11 cellular contexts compared by ENCODE assay signal in genomic region chr12:110223777-110224378, GRCh38. TPM values are rescaled to one million over a fixed set of nuclear protein-coding genes. Genes with fewer than 3 reads are reported as not detected.
DNase-seq lines count a peak whose midpoint lies in the region; ATAC-seq and TF ChIP-seq lines count a peak whose summit lies in the region.
"Had no signal": no experiment of that assay in that cellular context is flagged by ENCODE, and none has a peak within 500 bp of the region (broad histone marks: within the 10 kb centered on the region; RNA-seq: fewer than 3 reads in every experiment).

No MANE protein-coding gene starts in this region.

- dilution Hi-C loops in mammary epithelial cell (cut with HindIII; ENCODE audit: low sequenced_read_pairs), result no loop called here

- no peaks in the 10 kb centered on the region for H3K36me3 ChIP-seq in mammary epithelial cell (ENCODE audit: insufficient read depth, low read length)
- H3K36me3 ChIP-seq in kidney epithelial cell (ENCODE audit: control insufficient read depth, insufficient read depth, low read length), result no peaks in the 10 kb centered on the region
- H3K36me3 ChIP-seq in subcutaneous abdominal adipose tissue (ENCODE audit: control insufficient read depth in 5 of 5, insufficient read depth in 5 of 5, low read length in 5 of 5), result no peaks in the 10 kb centered on the region
- H3K36me3 ChIP-seq in body of pancreas (replicated peaks in 1 of 2; ENCODE audit: insufficient read depth in 1 of 2, low read depth in 2 of 2), result no peaks in the 10 kb centered on the region

- ATAC-seq in GM21717 (IDR thresholded peaks at IDR 0.05; ENCODE audit: unreplicated experiment), result no peak
- no peak for ATAC-seq in body of pancreas

- H3K27me3 ChIP-seq in mammary epithelial cell (ENCODE audit: insufficient read depth, low read length) (no peaks in the 10 kb centered on the region), kidney epithelial cell (ENCODE audit: control insufficient read depth, insufficient read depth, low read length) (no peaks in the 10 kb centered on the region), subcutaneous abdominal adipose tissue (ENCODE audit: control insufficient read depth in 5 of 5, insufficient read depth in 4 of 5, low read length in 5 of 5) (no peaks in the 10 kb centered on the region), body of pancreas (no peaks in the 10 kb centered on the region)

- no peaks in the 10 kb centered on the region for H3K79me2 ChIP-seq in mammary epithelial cell (ENCODE audit: insufficient read depth, low read length)

- intact Hi-C loops in mammary epithelial cell (cut with micrococcal nuclease) (loop anchor here (1.0 to 10.0 kb wide), 6 partner anchors 23 to 181 kb away; partner anchors contain the start of genes ANAPC7, ATP2A2 and IFT81), body of pancreas (cut with DNase I) (no loop called here)

- BruUV-seq in mammary epithelial cell (replicated peaks; lab: Mats Ljungman, UMichigan), result TSS peak; percentile 71

- H3K9me3 ChIP-seq in mammary epithelial cell (replicated peaks; ENCODE audit: insufficient read depth, low read length), result no peaks in the 10 kb centered on the region
- no peaks in the 10 kb centered on the region for H3K9me3 ChIP-seq in subcutaneous abdominal adipose tissue (ENCODE audit: control insufficient read depth in 5 of 5, low read length in 5 of 5)
- no peaks in the 10 kb centered on the region for H3K9me3 ChIP-seq in body of pancreas

- H3K27ac ChIP-seq in mammary epithelial cell (ENCODE audit: insufficient read depth, low read depth, low read length) (peak overlapping the region; percentile 95), subcutaneous abdominal adipose tissue (ENCODE audit: low read depth, low read length) (peak overlapping the region; percentile 89), body of pancreas (peak overlapping the region in 1 of 4 donors; percentile 66)

- in situ Hi-C loops in mammary epithelial cell (cut with MboI; ENCODE audit: low sequenced_read_pairs in 2 of 2), result loop anchor here in 1 of 2 donors (10.0 kb wide), 1 partner anchor 119 kb away; no protein-coding TSS in a partner anchor

- no peaks in the 10 kb centered on the region for H4K20me1 ChIP-seq in mammary epithelial cell (ENCODE audit: insufficient read depth, low read length)

- peak in 1 of 2 donors; percentile 13 for TF ChIP-seq CTCF in mammary epithelial cell (conservative IDR thresholded peaks at IDR 0.05 in 1 of 2, IDR thresholded peaks at IDR 0.05 in 1 of 2; ENCODE audit: extremely low read depth in 1 of 2, insufficient read depth in 1 of 2, low read depth in 1 of 2, low read length in 2 of 2)
- no peak for TF ChIP-seq CTCF in kidney epithelial cell (IDR thresholded peaks at IDR 0.05; ENCODE audit: insufficient read depth, low read length, poor library complexity, severe bottlenecking)
- no peak for TF ChIP-seq CTCF in body of pancreas (IDR thresholded peaks at IDR 0.05)

- no peak for TF ChIP-seq POLR2A in body of pancreas (IDR thresholded peaks at IDR 0.05)

- H3K4me2 ChIP-seq in mammary epithelial cell (ENCODE audit: insufficient read depth, low read depth, low read length), result peak overlapping the region; percentile 88

- H3K9ac ChIP-seq in mammary epithelial cell (ENCODE audit: insufficient read depth, low read length) (peak overlapping the region; percentile 80), subcutaneous abdominal adipose tissue (ENCODE audit: low read length in 5 of 5) (no peak overlapping the region)

- DNase-seq in HS-5 (ENCODE audit: low read depth), result peak; percentile 54
- peak; percentile 98 for DNase-seq in mammary epithelial cell
- peak; percentile 56 for DNase-seq in kidney epithelial cell (ENCODE audit: low read depth)
- DNase-seq in hepatic stellate cell (ENCODE audit: low spot score), result no peak
- no peak for DNase-seq in body of pancreas
- DNase-seq in NCI-H446 treated with DMSO at 0.1 percent for 48 hours (lab: John Stamatoyannopoulos, UW), result no peak
- DNase-seq: activated T-cell treated with anti-CD3 and anti-CD28 coated beads, Interleukin-2, amount 50 U/mL, for 1 hour; stimulated activated CD8-positive, alpha-beta memory T cell treated with anti-CD3 and anti-CD28 coated beads, Interleukin-4, amount 100 ng/mL, for 48 hours; T1000 had no signal

- peaks cover 25% of the 10 kb centered on the region for H3K4me1 ChIP-seq in mammary epithelial cell (ENCODE audit: insufficient read depth, low read length)
- peaks cover 0 to 14% (median 9%) of the 10 kb centered on the region in 5 donors for H3K4me1 ChIP-seq in subcutaneous abdominal adipose tissue (ENCODE audit: control insufficient read depth in 5 of 5, insufficient read depth in 5 of 5, low read length in 5 of 5)
- H3K4me1 ChIP-seq in body of pancreas, result peaks cover 19% of the 10 kb centered on the region

- CTCF ChIA-PET in mammary epithelial cell (lab: Charles Lee; ENCODE audit: low non-redundant PET), result no interaction called here

- 2% methylated on average over 4 of the region's 4 CpGs for WGBS in mammary epithelial cell (ENCODE audit: low coverage, missing lambda C conversion rate)
- 45 to 52% methylated on average over 4 of the region's 4 CpGs for WGBS in body of pancreas, 2 donors

- H3K4me3 ChIP-seq in mammary epithelial cell (replicated peaks in 1 of 3; ENCODE audit: insufficient read depth in 1 of 3, low read depth in 2 of 3, low read length in 3 of 3), result peak overlapping the region; percentile 18 to 40 (median 36)
- no peak overlapping the region for H3K4me3 ChIP-seq in kidney epithelial cell (ENCODE audit: low read depth, low read length)
- no peak overlapping the region for H3K4me3 ChIP-seq in subcutaneous abdominal adipose tissue (ENCODE audit: low read depth in 1 of 5, low read length in 5 of 5)
- no peak overlapping the region for H3K4me3 ChIP-seq in body of pancreas

- H2AFZ ChIP-seq in mammary epithelial cell (ENCODE audit: low read depth, low read length), result no peak overlapping the region

RNA-seq across cellular contexts. Expression of gene ATP2A2, which starts 57.2 kb away (rescaled TPM):
- total RNA-seq in mammary epithelial cell (100 to 1,000 TPM; 311 to 337 TPM), kidney epithelial cell (128 and 143 TPM in 2 replicates), body of pancreas (10 to 100 TPM; 52.7 to 61.6 TPM)
- 156 TPM for polyA plus RNA-seq in mammary epithelial cell
- 444 TPM for polyA minus RNA-seq in mammary epithelial cell

Comparison
In these comparisons a context has a peak if more than half of its experiments do, and no peak if none do; other contexts are left out.
1. DNase-seq: peak in HS-5 (single experiment), mammary epithelial cell (single experiment) and kidney epithelial cell (single experiment); none in hepatic stellate cell (single experiment), body of pancreas (0 of 4) and NCI-H446 treated with DMSO at 0.1 percent for 48 hours (single experiment).
2. H3K4me3 ChIP-seq: peak in mammary epithelial cell (3 of 3); none in kidney epithelial cell (single experiment), subcutaneous abdominal adipose tissue (0 of 5) and body of pancreas (0 of 2).